ENCODE assay signal across 17 cellular contexts in genomic region chr2:165390875-165391274, GRCh38.
"Had no signal": no experiment of that assay in that cellular context is flagged by ENCODE, and none has a peak within 500 bp of the region (broad histone marks: within the 10 kb centered on the region; RNA-seq: fewer than 3 reads in every experiment).

No MANE protein-coding gene starts in this region.

- H3K4me1 Mint-ChIP-seq: neural progenitor cell; stimulated activated naive CD8-positive, alpha-beta T cell treated with anti-CD3 and anti-CD28 coated beads, Interleukin-15, amount 100 ng/mL, for 72 hours had no signal

- H3K9ac ChIP-seq: neural progenitor cell had no signal

- H3K27ac Mint-ChIP-seq: activated CD8-positive, alpha-beta T cell treated with anti-CD3 and anti-CD28 coated beads for 36 hours; activated naive CD8-positive, alpha-beta T cell treated with anti-CD3 and anti-CD28 coated beads, Interleukin-2, amount 10 ng/mL, durations not matched to agents 7 days and 5 days; mesothelial cell of epicardium; neural progenitor cell had no signal

- H3K36me3 ChIP-seq: breast epithelium, esophagus muscularis mucosa, lower lobe of right lung, neural progenitor cell, pancreas, thoracic aorta had no signal

- H2AFZ ChIP-seq: neural progenitor cell had no signal

- H3K27me3 ChIP-seq: breast epithelium, esophagus muscularis mucosa, neural progenitor cell, pancreas had no signal

- H3K4me3 ChIP-seq: breast epithelium, esophagus muscularis mucosa, lower lobe of right lung, neural progenitor cell, pancreas, thoracic aorta had no signal

- H3K36me3 Mint-ChIP-seq: activated naive CD8-positive, alpha-beta T cell treated with anti-CD3 and anti-CD28 coated beads, Interleukin-2, amount 10 ng/mL, durations not matched to agents 7 days and 5 days; immature natural killer cell; mesothelial cell of epicardium; neural progenitor cell had no signal

- H3K9me3 ChIP-seq: breast epithelium, esophagus muscularis mucosa, lower lobe of right lung, pancreas, thoracic aorta had no signal

- ATAC-seq: activated CD8-positive, alpha-beta T cell treated with anti-CD3 and anti-CD28 coated beads for 36 hours; lower lobe of right lung; stimulated activated naive CD8-positive, alpha-beta T cell treated with anti-CD3 and anti-CD28 coated beads, Interleukin-15, amount 100 ng/mL, for 72 hours had no signal

- H3K27ac ChIP-seq: breast epithelium, esophagus muscularis mucosa, lower lobe of right lung, neural progenitor cell, pancreas, thoracic aorta, VCaP had no signal

- H3K4me3 Mint-ChIP-seq: activated CD8-positive, alpha-beta T cell treated with anti-CD3 and anti-CD28 coated beads for 36 hours; mesothelial cell of epicardium; neural progenitor cell; stimulated activated naive CD8-positive, alpha-beta T cell treated with anti-CD3 and anti-CD28 coated beads, Interleukin-15, amount 100 ng/mL, for 72 hours had no signal

- H3K9me3 Mint-ChIP-seq: activated CD8-positive, alpha-beta T cell treated with anti-CD3 and anti-CD28 coated beads for 36 hours; activated naive CD8-positive, alpha-beta T cell treated with anti-CD3 and anti-CD28 coated beads, Interleukin-2, amount 10 ng/mL, durations not matched to agents 7 days and 5 days; immature natural killer cell; mesothelial cell of epicardium; neural progenitor cell; stimulated activated naive CD8-positive, alpha-beta T cell treated with anti-CD3 and anti-CD28 coated beads, Interleukin-15, amount 100 ng/mL, for 72 hours had no signal

- H3K4me2 ChIP-seq: neural progenitor cell had no signal

- DNase-seq: activated CD4-positive, alpha-beta T cell treated with anti-CD3 and anti-CD28 coated beads for 4 hours; activated CD8-positive, alpha-beta memory T cell treated with anti-CD3 and anti-CD28 coated beads, Interleukin-2, amount 50 U/mL, for 48 hours; activated CD8-positive, alpha-beta T cell treated with anti-CD3 and anti-CD28 coated beads for 36 hours; activated naive CD8-positive, alpha-beta T cell treated with anti-CD3 and anti-CD28 coated beads, Interleukin-2, amount 10 ng/mL, durations not matched to agents 7 days and 5 days; aorta; immature natural killer cell; lower lobe of right lung; pancreas; stimulated activated CD4-positive, alpha-beta T cell treated with anti-CD3 and anti-CD28 coated beads, Interleukin-15, amount 100 ng/mL, for 24 hours; stimulated activated CD4-positive, alpha-beta T cell treated with anti-CD3 and anti-CD28 coated beads, Interleukin-4, amount 100 ng/mL, for 4 hours; stimulated activated naive CD8-positive, alpha-beta T cell treated with anti-CD3 and anti-CD28 coated beads, Interleukin-15, amount 100 ng/mL, for 72 hours had no signal
